ENCODE assay signal across 9 cellular contexts in the genomic region with DNA sequence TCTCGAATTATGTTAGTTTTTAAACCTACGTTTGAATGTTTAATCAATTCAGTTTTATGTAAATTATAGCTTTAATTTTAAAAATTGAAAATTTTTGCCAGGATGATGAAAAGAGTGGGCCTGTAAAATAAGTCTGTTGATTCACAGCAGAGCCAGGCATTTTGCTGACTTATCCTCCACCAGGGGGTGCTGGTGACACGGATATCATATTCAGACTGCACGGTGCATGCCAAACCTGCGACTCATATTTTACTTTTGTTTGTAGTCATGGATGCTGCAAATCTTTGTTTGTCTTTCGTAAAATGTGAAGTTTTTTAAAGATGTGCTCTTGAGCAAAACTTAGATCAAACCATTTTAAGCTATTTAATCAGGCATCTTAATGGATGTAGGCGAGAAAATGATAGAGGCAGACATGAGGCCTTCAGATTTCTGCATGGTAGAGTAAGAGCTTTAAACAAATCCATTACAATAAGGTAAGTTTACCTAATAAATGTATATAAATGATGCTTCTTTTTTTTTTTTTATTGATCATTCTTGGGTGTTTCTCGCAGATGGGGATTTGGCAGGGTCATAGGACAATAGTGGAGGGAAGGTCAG. TPM values are rescaled to one million over a fixed set of nuclear protein-coding genes. Genes with fewer than 3 reads are reported as not detected.
DNase-seq lines count a peak whose midpoint lies in the region; TF ChIP-seq lines count a peak whose summit lies in the region.
"Had no signal": no experiment of that assay in that cellular context is flagged by ENCODE, and none has a peak within 500 bp of the region (broad histone marks: within the 10 kb centered on the region; RNA-seq: fewer than 3 reads in every experiment).

No MANE protein-coding gene starts in this region.

- no peak overlapping the region for H3K4me3 Mint-ChIP-seq in activated CD4-positive, alpha-beta T cell treated with anti-CD3 and anti-CD28 coated beads, Interleukin-2, amount 10 ng/mL, durations not matched to agents 7 days and 5 days
- H3K4me3 Mint-ChIP-seq in neural crest cell = no peak overlapping the region

- no peaks in the 10 kb centered on the region for H3K9me3 Mint-ChIP-seq in activated CD4-positive, alpha-beta T cell treated with anti-CD3 and anti-CD28 coated beads, Interleukin-2, amount 10 ng/mL, durations not matched to agents 7 days and 5 days
- H3K9me3 Mint-ChIP-seq in neural crest cell = peaks cover 4% of the 10 kb centered on the region

- peaks cover 8% of the 10 kb centered on the region for H3K27me3 Mint-ChIP-seq in activated CD4-positive, alpha-beta T cell treated with anti-CD3 and anti-CD28 coated beads, Interleukin-2, amount 10 ng/mL, durations not matched to agents 7 days and 5 days
- no peaks in the 10 kb centered on the region for H3K27me3 Mint-ChIP-seq in neural crest cell (ENCODE audit: low read depth)

- no peaks in the 10 kb centered on the region for H3K36me3 ChIP-seq in MG63
- no peaks in the 10 kb centered on the region for H3K36me3 ChIP-seq in fibroblast of lung (ENCODE audit: control insufficient read depth, insufficient read depth, low read length)

- H3K36me3 Mint-ChIP-seq in activated CD4-positive, alpha-beta T cell treated with anti-CD3 and anti-CD28 coated beads, Interleukin-2, amount 10 ng/mL, durations not matched to agents 7 days and 5 days (ENCODE audit: low read depth) = no peaks in the 10 kb centered on the region
- no peaks in the 10 kb centered on the region for H3K36me3 Mint-ChIP-seq in neural crest cell (ENCODE audit: low read depth)

- H3K27ac ChIP-seq in AG04450 (ENCODE audit: low read depth, low read length) = no peak overlapping the region
- no peak overlapping the region for H3K27ac ChIP-seq in fibroblast of lung (ENCODE audit: insufficient read depth, low read length)
- H3K27ac ChIP-seq: SK-N-MC had no signal

- H3K4me3 ChIP-seq in AG04450 (ENCODE audit: low read depth, low read length) (no peak overlapping the region), HFF-Myc (replicated peaks; ENCODE audit: low read depth, low read length) (no peak overlapping the region), MG63 (no peak overlapping the region), fibroblast of lung (replicated peaks in 1 of 4; ENCODE audit: control extremely low read depth in 1 of 4, insufficient read depth in 1 of 4, low read depth in 3 of 4, low read length in 4 of 4) (no peak overlapping the region)
- H3K4me3 ChIP-seq: SK-N-MC had no signal

- H3K79me2 ChIP-seq in fibroblast of lung (ENCODE audit: control insufficient read depth, insufficient read depth, low read length) = no peaks in the 10 kb centered on the region

- no peak overlapping the region for H3K4me2 ChIP-seq in fibroblast of lung (ENCODE audit: extremely low read depth, insufficient read depth, low read length)

- CTCF ChIA-PET in AG04450 (lab: Charles Lee) = interaction anchor here (0.5 to 4.2 kb wide), 94 partner anchors 8 to 1859 kb away, joined by 3 to 148 read pairs (median 4); a partner anchor contains a TSS
- CTCF ChIA-PET in activated CD4-positive, alpha-beta T cell treated with anti-CD3 and anti-CD28 coated beads, Interleukin-2, amount 10 ng/mL, durations not matched to agents 7 days and 5 days (lab: Charles Lee) = interaction anchor here (1.2 to 1.5 kb wide), 2 partner anchors 10 to 183 kb away, joined by 4 read pairs; no protein-coding TSS in a partner anchor

- no peaks in the 10 kb centered on the region for H3K9me3 ChIP-seq in AG04450 (ENCODE audit: control insufficient read depth, insufficient read depth, low read length)
- H3K9me3 ChIP-seq in MG63 = no peaks in the 10 kb centered on the region
- H3K9me3 ChIP-seq in fibroblast of lung (ENCODE audit: control insufficient read depth, insufficient read depth, low read depth, low read length) = no peaks in the 10 kb centered on the region

- POLR2A ChIA-PET in AG04450 (lab: Yijun Ruan, JAX) = no interaction called here
- POLR2A ChIA-PET in activated CD4-positive, alpha-beta T cell treated with anti-CD3 and anti-CD28 coated beads, Interleukin-2, amount 10 ng/mL, durations not matched to agents 7 days and 5 days (lab: Charles Lee) = no interaction called here

- peak; percentile 74 for DNase-seq in AG04450 (ENCODE audit: low read depth, low spot score)
- DNase-seq in GM03348 (ENCODE audit: low spot score) = peak; percentile 80
- peak; percentile 53 for DNase-seq in HFF-Myc (ENCODE audit: extremely low read depth, low read depth)
- peak; percentile 65 for DNase-seq in MG63
- DNase-seq in activated CD4-positive, alpha-beta T cell treated with anti-CD3 and anti-CD28 coated beads, Interleukin-2, amount 10 ng/mL, durations not matched to agents 7 days and 5 days = peak; percentile 63
- DNase-seq in fibroblast of lung (ENCODE audit: low read depth in 2 of 2) = peak; percentile 77 to 85
- peak; percentile 62 for DNase-seq in neural crest cell (ENCODE audit: low read depth, low spot score)
- DNase-seq in GOT3 (lab: John Stamatoyannopoulos, UW) = no peak

- no peak overlapping the region for H2AFZ ChIP-seq in fibroblast of lung (ENCODE audit: low read length)

- H3K4me1 Mint-ChIP-seq in activated CD4-positive, alpha-beta T cell treated with anti-CD3 and anti-CD28 coated beads, Interleukin-2, amount 10 ng/mL, durations not matched to agents 7 days and 5 days = peaks cover 2% of the 10 kb centered on the region
- H3K4me1 Mint-ChIP-seq in neural crest cell = no peaks in the 10 kb centered on the region

- H3K27ac Mint-ChIP-seq in activated CD4-positive, alpha-beta T cell treated with anti-CD3 and anti-CD28 coated beads, Interleukin-2, amount 10 ng/mL, durations not matched to agents 7 days and 5 days = no peak overlapping the region
- H3K27ac Mint-ChIP-seq in neural crest cell (ENCODE audit: unreplicated experiment) = no peak overlapping the region

- no peaks in the 10 kb centered on the region for H3K4me1 ChIP-seq in fibroblast of lung (ENCODE audit: control insufficient read depth, extremely low read depth, insufficient read depth, low read length)

- peak; percentile 88 for TF ChIP-seq CTCF in AG04450 (IDR thresholded peaks at IDR 0.05; ENCODE audit: low read depth, low read length)
- TF ChIP-seq CTCF in HFF-Myc (IDR thresholded peaks at IDR 0.05; ENCODE audit: low read depth, low read length, missing control alignments) = peak; percentile 75
- peak; percentile 70 to 86 for TF ChIP-seq CTCF in fibroblast of lung (conservative IDR thresholded peaks at IDR 0.05 in 1 of 2, IDR thresholded peaks at IDR 0.05 in 1 of 2; ENCODE audit: low read depth in 1 of 2, low read length in 2 of 2)
- TF ChIP-seq CTCF in neural crest cell (conservative IDR thresholded peaks at IDR 0.05) = peak; percentile 83

- no peak overlapping the region for H3K9ac ChIP-seq in fibroblast of lung (ENCODE audit: insufficient read depth, low read length)

- H3K27me3 ChIP-seq in AG04450 (ENCODE audit: control insufficient read depth, insufficient read depth, low read length) (no peaks in the 10 kb centered on the region), MG63 (no peaks in the 10 kb centered on the region; the same call in 1 of the 2 replicates), fibroblast of lung (ENCODE audit: control insufficient read depth, insufficient read depth, low read length) (no peaks in the 10 kb centered on the region)

- H4K20me1 ChIP-seq in fibroblast of lung (ENCODE audit: control insufficient read depth, extremely low read depth, insufficient read depth, low read length) = no peaks in the 10 kb centered on the region

RNA-seq across cellular contexts. Expression of a gene that starts 3.6 kb away (rescaled TPM):
- polyA plus RNA-seq in AG04450 (2011; rRNA removed) = not detected in 2 replicates
- not detected in 2 replicates for polyA minus RNA-seq in AG04450 (2011; rRNA and poly(A)+ RNA removed)
- total RNA-seq in MG63 (2014; rRNA removed; shearing (Covaris generic); ENCODE audit: low replicate concordance) = not detected in 2 replicates
- total RNA-seq in activated CD4-positive, alpha-beta T cell treated with anti-CD3 and anti-CD28 coated beads, Interleukin-2, amount 10 ng/mL, durations not matched to agents 7 days and 5 days = not detected
- not detected in 2 replicates for total RNA-seq in fibroblast of lung
- not detected in 2 replicates for polyA plus RNA-seq in fibroblast of lung
- polyA plus RNA-seq in fibroblast of lung (2012) = not detected in 2 replicates
- not detected in 2 replicates for polyA minus RNA-seq in fibroblast of lung (ENCODE audit: low replicate concordance)
- total RNA-seq in neural crest cell = not detected in 2 replicates

RNA-seq across cellular contexts. Expression of a gene that starts 18.1 kb away (rescaled TPM):
- polyA plus RNA-seq in AG04450 (2011; rRNA removed) (not detected in 2 replicates), fibroblast of lung (not detected in 2 replicates)
- 0.32 TPM in 1 of 2 replicates, not detected in the other for polyA minus RNA-seq in AG04450 (2011; rRNA and poly(A)+ RNA removed)
- not detected in 2 replicates for total RNA-seq in MG63 (2014; rRNA removed; shearing (Covaris generic); ENCODE audit: low replicate concordance)
- total RNA-seq in activated CD4-positive, alpha-beta T cell treated with anti-CD3 and anti-CD28 coated beads, Interleukin-2, amount 10 ng/mL, durations not matched to agents 7 days and 5 days = not detected
- total RNA-seq in fibroblast of lung (not detected in 2 replicates), neural crest cell (not detected in 2 replicates)
- not detected in 2 replicates for polyA plus RNA-seq in fibroblast of lung (2012)
- polyA minus RNA-seq in fibroblast of lung (ENCODE audit: low replicate concordance) = not detected in 2 replicates

RNA-seq across cellular contexts. Expression of a gene that starts 22.2 kb away (rescaled TPM):
- not detected in 2 replicates for polyA plus RNA-seq in AG04450 (2011; rRNA removed)
- not detected in 2 replicates for polyA minus RNA-seq in AG04450 (2011; rRNA and poly(A)+ RNA removed)
- total RNA-seq in MG63 (2014; rRNA removed; shearing (Covaris generic); ENCODE audit: low replicate concordance) = not detected in 2 replicates
- total RNA-seq in activated CD4-positive, alpha-beta T cell treated with anti-CD3 and anti-CD28 coated beads, Interleukin-2, amount 10 ng/mL, durations not matched to agents 7 days and 5 days = not detected
- not detected in 2 replicates for total RNA-seq in fibroblast of lung
- not detected in 2 replicates for polyA plus RNA-seq in fibroblast of lung
- not detected in 2 replicates for polyA plus RNA-seq in fibroblast of lung (2012)
- not detected in 2 replicates for polyA minus RNA-seq in fibroblast of lung (ENCODE audit: low replicate concordance)
- total RNA-seq in neural crest cell = not detected in 2 replicates

RNA-seq across cellular contexts. Expression of a gene that starts 43.1 kb away (rescaled TPM):
- not detected in 2 replicates for polyA plus RNA-seq in AG04450 (2011; rRNA removed)
- polyA minus RNA-seq in AG04450 (2011; rRNA and poly(A)+ RNA removed) = not detected in 2 replicates
- not detected in 2 replicates for total RNA-seq in MG63 (2014; rRNA removed; shearing (Covaris generic); ENCODE audit: low replicate concordance)
- not detected for total RNA-seq in activated CD4-positive, alpha-beta T cell treated with anti-CD3 and anti-CD28 coated beads, Interleukin-2, amount 10 ng/mL, durations not matched to agents 7 days and 5 days
- total RNA-seq in fibroblast of lung = not detected in 2 replicates
- not detected in 2 replicates for polyA plus RNA-seq in fibroblast of lung
- not detected in 2 replicates for polyA plus RNA-seq in fibroblast of lung (2012)
- polyA minus RNA-seq in fibroblast of lung (ENCODE audit: low replicate concordance) = not detected in 2 replicates
- total RNA-seq in neural crest cell = not detected in 2 replicates
